Comparison of ENCODE assay signal across 1 cellular context in genomic region chr1:58324551-58324950, GRCh38.
TF ChIP-seq lines count a peak whose summit lies in the region.

No MANE protein-coding gene starts in this region.

TF ChIP-seq in GM23338, 12 proteins besides CTCF, POLR2A, EP300 and RAD21 (continued from another document):
- no peak for TF ChIP-seq REST (IDR thresholded peaks at IDR 0.05; ENCODE audit: unreplicated experiment)
- no peak for TF ChIP-seq ZNF462 (CRISPR knock-in tag; IDR thresholded peaks at IDR 0.05)
- no peak for TF ChIP-seq NANOG (IDR thresholded peaks at IDR 0.05; ENCODE audit: borderline replicate concordance)
- no peak for TF ChIP-seq EZH2 (IDR thresholded peaks at IDR 0.05; ENCODE audit: low read depth, unreplicated experiment)
- TF ChIP-seq ETS1 (IDR thresholded peaks at IDR 0.05): no peak
- no peak for TF ChIP-seq JUNB (IDR thresholded peaks at IDR 0.05; ENCODE audit: unreplicated experiment)
- TF ChIP-seq EZH2phosphoT487 (IDR thresholded peaks at IDR 0.05; ENCODE audit: unreplicated experiment): no peak
- TF ChIP-seq CREB1 (CRISPR knock-in tag; IDR thresholded peaks at IDR 0.05; ENCODE audit: low read depth): no peak
- no peak for TF ChIP-seq ZNF114 (CRISPR knock-in tag; IDR thresholded peaks at IDR 0.05)
TF ChIP-seq in GM23338: peak in this region for 0.
